In the genomic region with DNA sequence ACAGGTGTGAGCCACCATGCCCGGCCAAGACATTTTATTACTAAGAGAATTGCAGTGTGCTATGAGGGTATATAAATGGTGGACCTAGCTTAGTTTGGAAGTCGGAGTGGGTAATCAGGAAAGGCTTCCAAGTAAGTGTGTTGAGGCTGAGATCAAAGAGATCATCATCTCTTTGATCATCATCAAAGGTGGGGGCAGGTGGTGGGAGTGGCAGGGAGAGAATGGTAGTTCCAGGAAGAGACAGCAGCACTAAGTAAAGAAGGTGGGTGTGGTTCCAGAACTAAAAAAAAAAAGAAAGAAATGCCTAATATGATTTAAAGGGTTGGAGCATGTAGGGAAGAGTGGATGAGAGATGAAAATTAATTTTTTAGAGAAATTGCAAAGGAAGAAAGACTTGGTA, we compare ENCODE assay signal across 23 cellular contexts.
"Had no signal": no experiment of that assay in that cellular context is flagged by ENCODE, and none has a peak within 500 bp of the region (broad histone marks: within the 10 kb centered on the region; RNA-seq: fewer than 3 reads in every experiment).

No MANE protein-coding gene starts in this region.

- H3K36me3 ChIP-seq: MG63 had no signal

- H3K9me3 ChIP-seq: MG63 had no signal

- H3K27ac Mint-ChIP-seq: activated T-helper 17 cell treated with anti-CD3 and anti-CD28 coated beads, Interleukin-2, amount 50 U/mL, for 72 hours; brain; T-cell; WTC11 had no signal

- H3K4me3 Mint-ChIP-seq: activated T-cell treated with anti-CD3 and anti-CD28 coated beads, Interleukin-2, amount 50 U/mL, for 4 hours; activated T-helper 17 cell treated with anti-CD3 and anti-CD28 coated beads, Interleukin-2, amount 50 U/mL, for 72 hours; brain; central memory CD8-positive, alpha-beta T cell; T-cell; WTC11 had no signal

- H3K27me3 Mint-ChIP-seq: activated T-helper 17 cell treated with anti-CD3 and anti-CD28 coated beads, Interleukin-2, amount 50 U/mL, for 72 hours; brain; central memory CD8-positive, alpha-beta T cell had no signal

- H3K9me3 Mint-ChIP-seq: activated T-cell treated with anti-CD3 and anti-CD28 coated beads, Interleukin-2, amount 50 U/mL, for 4 hours; activated T-helper 17 cell treated with anti-CD3 and anti-CD28 coated beads, Interleukin-2, amount 50 U/mL, for 72 hours; brain; central memory CD8-positive, alpha-beta T cell; T-cell; WTC11 had no signal

- H3K4me3 ChIP-seq: MG63 had no signal

- DNase-seq: activated CD4-positive, alpha-beta T cell treated with anti-CD3 and anti-CD28 coated beads, Interleukin-2, amount 50 U/mL, for 1 hour; activated CD4-positive, CD25-positive, alpha-beta regulatory T cell treated with anti-CD3 and anti-CD28 coated beads, Interleukin-2, amount 50 U/mL, for 72 hours; activated CD8-positive, alpha-beta memory T cell treated with anti-CD3 and anti-CD28 coated beads for 24 hours; activated gamma-delta T cell; activated naive CD4-positive, alpha-beta T cell treated with anti-CD3 and anti-CD28 coated beads, Interleukin-2, amount 50 U/mL, for 16 hours; activated T-cell treated with anti-CD3 and anti-CD28 coated beads, Interleukin-2, amount 50 U/mL, for 4 hours; amniotic stem cell; MG63; MV-4-11; NCI-H1092 treated with DMSO at 0.1 percent for 48 hours; NCI-H1436; NCI-H187; NCI-H2081; NCI-H446; NCI-H524; PC-3; SIG-M5; T-cell; T-helper 9 cell had no signal

- H3K36me3 Mint-ChIP-seq: brain, T-cell, WTC11 had no signal
